12 cellular contexts compared by ENCODE assay signal in the genomic region with DNA sequence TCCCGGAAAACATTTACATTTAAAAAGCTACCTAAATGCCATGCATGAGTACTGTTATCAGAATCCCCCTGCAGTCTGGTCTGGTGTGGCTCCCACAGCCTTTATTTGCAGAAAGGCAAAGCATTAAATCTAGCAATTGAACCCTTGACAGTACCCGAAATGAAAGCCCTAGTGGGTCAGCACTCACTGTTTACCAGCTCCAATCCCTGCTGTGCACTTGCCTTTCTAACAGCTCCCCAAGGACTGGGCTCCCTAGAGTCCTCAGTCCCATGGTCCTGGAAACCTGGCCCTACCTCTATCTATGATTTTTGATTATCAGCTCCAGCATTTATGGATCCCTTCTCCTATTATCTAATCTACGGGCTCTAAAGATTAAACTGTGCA. TPM values are rescaled to one million over a fixed set of nuclear protein-coding genes. Genes with fewer than 3 reads are reported as not detected.
DNase-seq lines count a peak whose midpoint lies in the region; ATAC-seq and TF ChIP-seq lines count a peak whose summit lies in the region.
"Had no signal": no experiment of that assay in that cellular context is flagged by ENCODE, and none has a peak within 500 bp of the region (broad histone marks: within the 10 kb centered on the region; RNA-seq: fewer than 3 reads in every experiment).

No MANE protein-coding gene starts in this region.

- H3K27me3 Mint-ChIP-seq in Caco-2 (ENCODE audit: insufficient read depth, unreplicated experiment) (no peaks in the 10 kb centered on the region), progenitor cell of endocrine pancreas (no peaks in the 10 kb centered on the region)

- H3K4me1 ChIP-seq in Caco-2: peaks cover 58% of the 10 kb centered on the region
- peaks cover 37 to 43% of the 10 kb centered on the region in 2 donors for H3K4me1 ChIP-seq in duodenal mucosa (ENCODE audit: control insufficient read depth in 1 of 2, insufficient read depth in 2 of 2, low read length in 2 of 2)

- H3K4me3 Mint-ChIP-seq in Caco-2 (ENCODE audit: unreplicated experiment) (peak overlapping the region; percentile 78), progenitor cell of endocrine pancreas (ENCODE audit: low read depth) (peak overlapping the region; percentile 71)
- H3K4me3 Mint-ChIP-seq: activated CD4-positive, alpha-beta memory T cell treated with anti-CD3 and anti-CD28 coated beads for 36 hours had no signal

- H3K9me3 Mint-ChIP-seq in Caco-2 (ENCODE audit: unreplicated experiment) (peaks cover 6% of the 10 kb centered on the region), progenitor cell of endocrine pancreas (ENCODE audit: low read depth) (peaks cover 3% of the 10 kb centered on the region)
- H3K9me3 Mint-ChIP-seq: activated CD4-positive, alpha-beta memory T cell treated with anti-CD3 and anti-CD28 coated beads for 36 hours had no signal

- H3K27ac Mint-ChIP-seq in Caco-2 (ENCODE audit: unreplicated experiment): peak overlapping the region; percentile 95
- H3K27ac Mint-ChIP-seq in progenitor cell of endocrine pancreas: peak overlapping the region; percentile 99
- H3K27ac Mint-ChIP-seq: activated CD4-positive, alpha-beta memory T cell treated with anti-CD3 and anti-CD28 coated beads for 36 hours had no signal

- intact Hi-C loops in Caco-2 (cut with micrococcal nuclease; ENCODE audit: unreplicated experiment): loop anchor here (1.0 to 2.0 kb wide), 3 partner anchors 22 to 520 kb away; no protein-coding TSS in a partner anchor

- H3K36me3 ChIP-seq in Caco-2 (ENCODE audit: control insufficient read depth, insufficient read depth, low read length): no peaks in the 10 kb centered on the region; the same call in 1 of the 2 replicates
- H3K36me3 ChIP-seq in duodenal mucosa (ENCODE audit: control insufficient read depth in 1 of 2, insufficient read depth in 2 of 2, low read length in 2 of 2): no peaks in the 10 kb centered on the region

- H3K36me3 Mint-ChIP-seq in Caco-2 (ENCODE audit: insufficient read depth, unreplicated experiment): peaks cover 40% of the 10 kb centered on the region
- peaks cover 4% of the 10 kb centered on the region for H3K36me3 Mint-ChIP-seq in progenitor cell of endocrine pancreas (ENCODE audit: insufficient read depth)
- H3K36me3 Mint-ChIP-seq: activated CD4-positive, alpha-beta memory T cell treated with anti-CD3 and anti-CD28 coated beads for 36 hours had no signal

- peak overlapping the region in 1 of 2 donors; percentile 21 for H3K9ac ChIP-seq in duodenal mucosa (ENCODE audit: low read depth in 1 of 2, low read length in 2 of 2)

- H3K9me3 ChIP-seq in Caco-2 (no peaks in the 10 kb centered on the region), duodenal mucosa (ENCODE audit: control insufficient read depth in 1 of 2, low read length in 2 of 2) (no peaks in the 10 kb centered on the region)

- H3K4me1 Mint-ChIP-seq in Caco-2 (ENCODE audit: low read depth, unreplicated experiment) (peaks cover 52% of the 10 kb centered on the region), progenitor cell of endocrine pancreas (ENCODE audit: low read depth) (peaks cover 50% of the 10 kb centered on the region)

- ATAC-seq in GM18519 (IDR thresholded peaks at IDR 0.05; ENCODE audit: low FRiP score, unreplicated experiment): no peak
- no peak for ATAC-seq in GM21528 (IDR thresholded peaks at IDR 0.05; ENCODE audit: low FRiP score, unreplicated experiment)

- peak overlapping the region; percentile 30 for H3K4me3 ChIP-seq in Caco-2 (ENCODE audit: low read depth, low read length)
- peak overlapping the region; percentile 56 to 66 for H3K4me3 ChIP-seq in duodenal mucosa (ENCODE audit: low read depth in 1 of 2, low read length in 2 of 2)

- CTCF ChIA-PET in Caco-2 (lab: Charles Lee): interaction anchor here (0.6 to 1.8 kb wide), 5 partner anchors 36 to 471 kb away, joined by 3 to 4 read pairs (median 3); no protein-coding TSS in a partner anchor

- no peaks in the 10 kb centered on the region for H3K27me3 ChIP-seq in Caco-2 (replicated peaks; ENCODE audit: control insufficient read depth, insufficient read depth, low read length)
- no peaks in the 10 kb centered on the region for H3K27me3 ChIP-seq in duodenal mucosa (ENCODE audit: control insufficient read depth in 1 of 2, insufficient read depth in 2 of 2, low read length in 2 of 2)

- DNase-seq in Caco-2 (no peak), NCI-H1092 (lab: John Stamatoyannopoulos, UW) (peak; percentile 61), progenitor cell of endocrine pancreas (ENCODE audit: low spot score, unreplicated experiment) (no peak), NCI-H748 (lab: John Stamatoyannopoulos, UW; ENCODE audit: unreplicated experiment) (no peak), hippocampal formation (lab: John Stamatoyannopoulos, UW) (no peak)
- DNase-seq: activated CD4-positive, alpha-beta memory T cell treated with anti-CD3 and anti-CD28 coated beads for 36 hours; activated naive CD4-positive, alpha-beta T cell treated with anti-CD3 and anti-CD28 coated beads, Interleukin-2, amount 50 U/mL, for 16 hours; effector CD4-positive, alpha-beta T cell; stimulated activated CD4-positive, alpha-beta T cell treated with anti-CD3 and anti-CD28 coated beads, Interleukin-15, amount 100 ng/mL, for 24 hours had no signal

- BruUV-seq in Caco-2 (replicated peaks; lab: Mats Ljungman, UMichigan): no TSS peak

- POLR2A ChIA-PET in Caco-2 (lab: Charles Lee): interaction anchor here (0.5 to 4.0 kb wide), 7 partner anchors 12 to 566 kb away, joined by 3 to 25 read pairs (median 4); a partner anchor contains a TSS

- H3K27ac ChIP-seq in duodenal mucosa (ENCODE audit: low read depth, low read length): peak overlapping the region; percentile 54

- TF ChIP-seq CTCF in Caco-2 (IDR thresholded peaks at IDR 0.05; ENCODE audit: insufficient read depth in 1 of 2, low read depth in 1 of 2, low read length in 1 of 2, severe bottlenecking in 1 of 2, unreplicated experiment in 1 of 2): no peak
- TF ChIP-seq CTCF in progenitor cell of endocrine pancreas (IDR thresholded peaks at IDR 0.05; ENCODE audit: unreplicated experiment): no peak

RNA-seq across cellular contexts. Expression of a gene that starts 1.9 kb away (rescaled TPM):
- total RNA-seq in Caco-2 (2022): 87.7 and 96.7 TPM in 2 replicates
- 16.1 and 21.3 TPM in 2 replicates for total RNA-seq in progenitor cell of endocrine pancreas
